22 cellular contexts compared by ENCODE assay signal in genomic region chr6:31008165-31008564, GRCh38. TPM values are rescaled to one million over a fixed set of nuclear protein-coding genes. Genes with fewer than 3 reads are reported as not detected.
A peak's percentile ranks its signal among the peaks of the same experiment; 100 is the strongest.
DNase-seq lines count a peak whose midpoint lies in the region; ATAC-seq, FAIRE-seq and TF ChIP-seq lines count a peak whose summit lies in the region.
"Had no signal": no experiment of that assay in that cellular context is flagged by ENCODE, and none has a peak within 500 bp of the region (broad histone marks: within the 10 kb centered on the region; RNA-seq: fewer than 3 reads in every experiment).

No MANE protein-coding gene starts in this region.

- peak overlapping the region; percentile 24 for H3K27ac ChIP-seq in astrocyte (ENCODE audit: low read depth, low read length)
- peak overlapping the region; percentile 60 for H3K27ac ChIP-seq in hepatocyte
- H3K27ac ChIP-seq: heart left ventricle had no signal

- H3K9me3 Mint-ChIP-seq in Calu3 (ENCODE audit: low read depth, unreplicated experiment), result peaks cover 2% of the 10 kb centered on the region
- no peaks in the 10 kb centered on the region for H3K9me3 Mint-ChIP-seq in astrocyte (ENCODE audit: unreplicated experiment)

- DNase-seq in Calu3 (peak; percentile 30), astrocyte (ENCODE audit: low read depth) (no peak), hepatocyte (ENCODE audit: low spot score) (no peak), sciatic nerve (ENCODE audit: low spot score) (no peak), SKM-1 (lab: John Stamatoyannopoulos, UW; ENCODE audit: unreplicated experiment) (no peak), NCI-H446 treated with DMSO at 0.1 percent for 48 hours (lab: John Stamatoyannopoulos, UW) (no peak)
- DNase-seq in activated naive CD4-positive, alpha-beta T cell (lab: John Stamatoyannopoulos, UW), result no peak
- DNase-seq: activated CD8-positive, alpha-beta T cell treated with anti-CD3 and anti-CD28 coated beads, Interleukin-2, amount 10 ng/mL, durations not matched to agents 7 days and 5 days; kidney; NCI-H1694; NCI-H510A treated with DMSO at 0.1 percent for 48 hours; stimulated activated CD4-positive, alpha-beta T cell treated with anti-CD3 and anti-CD28 coated beads, Interleukin-12 subunit alpha, Interleukin-12 subunit beta, amount 100 ng/mL, for 4 hours; stimulated activated naive CD4-positive, alpha-beta T cell treated with Interleukin-2 at 50 U/mL for 16 hours had no signal

- no peaks in the 10 kb centered on the region for H4K20me1 ChIP-seq in astrocyte (ENCODE audit: insufficient read depth, low read length)
- H4K20me1 ChIP-seq in hepatocyte (ENCODE audit: insufficient read depth, poor library complexity, severe bottlenecking), result no peaks in the 10 kb centered on the region

- H3K4me3 ChIP-seq in astrocyte (ENCODE audit: insufficient read depth, low read depth, low read length) (no peak overlapping the region), hepatocyte (no peak overlapping the region)
- H3K4me3 ChIP-seq: heart left ventricle had no signal

- H3K27ac Mint-ChIP-seq in Calu3 (ENCODE audit: unreplicated experiment), result peak overlapping the region; percentile 85
- peak overlapping the region; percentile 90 for H3K27ac Mint-ChIP-seq in astrocyte (ENCODE audit: unreplicated experiment)
- H3K27ac Mint-ChIP-seq: activated CD8-positive, alpha-beta T cell treated with anti-CD3 and anti-CD28 coated beads, Interleukin-2, amount 10 ng/mL, durations not matched to agents 7 days and 5 days had no signal

- no TSS peak for BruUV-seq in Calu3 (replicated peaks; lab: Mats Ljungman, UMichigan)

- H3K4me3 Mint-ChIP-seq in Calu3 (ENCODE audit: low read depth, unreplicated experiment) (peak overlapping the region; percentile 27), astrocyte (ENCODE audit: unreplicated experiment) (no peak overlapping the region)
- H3K4me3 Mint-ChIP-seq: activated CD8-positive, alpha-beta T cell treated with anti-CD3 and anti-CD28 coated beads, Interleukin-2, amount 10 ng/mL, durations not matched to agents 7 days and 5 days had no signal

- peaks cover 65% of the 10 kb centered on the region for H3K4me1 Mint-ChIP-seq in Calu3 (ENCODE audit: low read depth, unreplicated experiment)
- peaks cover 23% of the 10 kb centered on the region for H3K4me1 Mint-ChIP-seq in astrocyte (ENCODE audit: low read depth, unreplicated experiment)

- H3K9me2 ChIP-seq in hepatocyte (replicated peaks; ENCODE audit: insufficient read depth), result no peaks in the 10 kb centered on the region

- H3K79me2 ChIP-seq in astrocyte (ENCODE audit: insufficient read depth, low read length), result no peaks in the 10 kb centered on the region
- H3K79me2 ChIP-seq in hepatocyte, result no peaks in the 10 kb centered on the region

- H3K27me3 ChIP-seq in astrocyte (ENCODE audit: insufficient read depth, low read length), result no peaks in the 10 kb centered on the region
- no peaks in the 10 kb centered on the region for H3K27me3 ChIP-seq in hepatocyte

- H3K36me3 Mint-ChIP-seq in Calu3 (ENCODE audit: insufficient read depth, unreplicated experiment) (peaks cover 25% of the 10 kb centered on the region), astrocyte (ENCODE audit: low read depth, unreplicated experiment) (no peaks in the 10 kb centered on the region)

- intact Hi-C loops in Calu3 (cut with micrococcal nuclease; ENCODE audit: unreplicated experiment), result loop anchor here (10.0 kb wide), 1 partner anchor 73 kb away; the partner anchor contains the start of gene SFTA2
- intact Hi-C loops in sciatic nerve (cut with DNase I), result no loop called here

- H3K27me3 Mint-ChIP-seq in Calu3 (ENCODE audit: unreplicated experiment), result no peaks in the 10 kb centered on the region
- H3K27me3 Mint-ChIP-seq in astrocyte (ENCODE audit: low read depth, unreplicated experiment), result no peaks in the 10 kb centered on the region

- WGBS in hepatocyte (ENCODE audit: low lambda C conversion rate, missing lambda C conversion rate), result 69% methylated on average over 4 of the region's 4 CpGs

- TF ChIP-seq CTCF in Calu3 (IDR thresholded peaks at IDR 0.05; ENCODE audit: unreplicated experiment) (peak; percentile 37), astrocyte (IDR thresholded peaks at IDR 0.05; ENCODE audit: insufficient read depth, low read depth, low read length) (no peak), hepatocyte (IDR thresholded peaks at IDR 0.05; ENCODE audit: poor library complexity) (no peak)

- peak; percentile 13 for ATAC-seq in sciatic nerve
- no peak for ATAC-seq in HG02884 (IDR thresholded peaks at IDR 0.05; ENCODE audit: unreplicated experiment)
- ATAC-seq: activated CD8-positive, alpha-beta T cell treated with anti-CD3 and anti-CD28 coated beads, Interleukin-2, amount 10 ng/mL, durations not matched to agents 7 days and 5 days had no signal

- H3K36me3 ChIP-seq in astrocyte (ENCODE audit: insufficient read depth, low read length) (no peaks in the 10 kb centered on the region), hepatocyte (replicated peaks; ENCODE audit: insufficient read depth, low read depth) (no peaks in the 10 kb centered on the region)
- H3K36me3 ChIP-seq: heart left ventricle had no signal

- H3K4me2 ChIP-seq in astrocyte (ENCODE audit: low read length), result peak overlapping the region; percentile 74
- H3K4me2 ChIP-seq in hepatocyte, result peak overlapping the region; percentile 18

- peaks cover 15% of the 10 kb centered on the region for H3K4me1 ChIP-seq in astrocyte (ENCODE audit: insufficient read depth, low read length)
- H3K4me1 ChIP-seq in hepatocyte (ENCODE audit: insufficient read depth), result peaks cover 5% of the 10 kb centered on the region

- CTCF ChIA-PET in Calu3 (lab: Charles Lee), result interaction anchor here (0.7 to 1.7 kb wide), 20 partner anchors 9 to 100 kb away, joined by 3 to 11 read pairs (median 5); partner anchors contain the start of genes GTF2H4, SFTA2 and VARS2

- no peak overlapping the region for H3K9ac ChIP-seq in astrocyte (ENCODE audit: low read length)

- peak overlapping the region; percentile 2 for H2AFZ ChIP-seq in astrocyte (ENCODE audit: low read depth, low read length)
- no peak overlapping the region for H2AFZ ChIP-seq in hepatocyte

- no peak for FAIRE-seq in astrocyte (lab: Jason Lieb, UNC)
- FAIRE-seq: D721Med, endothelial cell of umbilical vein, kidney had no signal

- H3K9me3 ChIP-seq in astrocyte (ENCODE audit: insufficient read depth, low read depth, low read length), result no peaks in the 10 kb centered on the region
- no peaks in the 10 kb centered on the region for H3K9me3 ChIP-seq in hepatocyte (ENCODE audit: low read depth)
- H3K9me3 ChIP-seq: heart left ventricle had no signal

RNA-seq across cellular contexts. Expression of gene MUC22, which starts 2.1 kb away (rescaled TPM):
- total RNA-seq in Calu3 (2022) (not detected in 2 replicates), astrocyte (0.05 TPM in 1 of 2 replicates, not detected in the other), hepatocyte (0.03 TPM in 1 of 2 replicates, not detected in the other), sciatic nerve (not detected)
- not detected in 2 replicates for polyA plus RNA-seq in hepatocyte
- total RNA-seq: activated CD8-positive, alpha-beta T cell treated with anti-CD3 and anti-CD28 coated beads, Interleukin-2, amount 10 ng/mL, durations not matched to agents 7 days and 5 days; endothelial cell of umbilical vein; HT1080; kidney; OCI-LY7; osteocyte; ureter had no signal
- polyA plus RNA-seq: adipose tissue, endothelial cell of umbilical vein had no signal

RNA-seq across cellular contexts. Expression of gene MUC21, which starts 24.6 kb away (rescaled TPM):
- not detected in 2 replicates for total RNA-seq in Calu3 (2022)
- total RNA-seq in astrocyte, result not detected in 2 replicates
- total RNA-seq in hepatocyte, result not detected in 2 replicates
- polyA plus RNA-seq in hepatocyte, result not detected in 2 replicates
- 0.18 TPM for total RNA-seq in sciatic nerve
- total RNA-seq: activated CD8-positive, alpha-beta T cell treated with anti-CD3 and anti-CD28 coated beads, Interleukin-2, amount 10 ng/mL, durations not matched to agents 7 days and 5 days; endothelial cell of umbilical vein; heart left ventricle; HT1080; kidney; OCI-LY7; osteocyte; ureter had no signal
- polyA plus RNA-seq: endothelial cell of umbilical vein had no signal
